ENCODE assay signal across 8 cellular contexts in the genomic region with DNA sequence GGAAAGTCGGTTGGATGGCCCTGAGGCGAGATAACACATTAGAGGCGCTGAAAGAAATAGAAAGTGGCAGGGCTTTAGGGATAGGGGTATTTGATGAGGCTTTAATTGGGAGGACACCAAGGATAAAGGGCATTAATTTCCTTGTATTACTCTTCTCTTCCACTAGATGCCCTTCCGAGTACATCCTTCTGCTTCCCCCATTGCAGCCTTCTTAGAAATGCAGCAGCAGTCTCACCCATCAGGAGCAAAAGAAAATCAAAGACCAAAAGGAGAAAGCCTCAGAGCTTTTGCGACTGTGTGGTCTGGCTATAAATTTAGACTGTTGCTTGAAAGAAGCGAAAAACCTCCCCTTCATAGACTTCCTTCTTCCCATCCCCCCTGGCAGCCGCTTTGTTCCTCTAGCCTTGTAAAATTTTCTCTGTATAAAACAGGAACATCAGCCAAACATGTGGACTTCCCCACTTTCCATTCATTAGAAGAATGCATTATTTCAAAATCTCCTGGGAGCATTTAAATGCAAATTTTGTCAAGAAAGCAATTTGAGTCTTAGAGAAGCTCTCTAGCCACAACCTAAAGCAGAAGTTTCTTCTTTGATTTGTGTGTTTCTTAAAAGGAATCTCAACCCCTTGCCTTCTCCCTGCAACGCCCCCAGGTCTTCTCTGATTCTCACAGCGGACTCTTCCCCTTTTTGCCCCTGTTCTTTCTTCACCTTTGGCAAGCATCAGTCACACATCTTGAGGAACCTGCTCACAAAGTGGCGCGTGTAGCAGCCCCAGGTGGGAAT.
DNase-seq lines count a peak whose midpoint lies in the region; ATAC-seq lines count a peak whose summit lies in the region.

No MANE protein-coding gene starts in this region.

- DNase-seq in GDM1 (lab: John Stamatoyannopoulos, UW), result peak; percentile 81
- DNase-seq in HT1080 (ENCODE audit: low read depth), result peak; percentile 83
- peak; percentile 42 for DNase-seq in NCI-H748 treated with DMSO at 0.1 percent for 48 hours (lab: John Stamatoyannopoulos, UW)
- peak; percentile 15 for DNase-seq in activated naive CD4-positive, alpha-beta T cell treated with anti-CD3 and anti-CD28 coated beads, Interleukin-2, amount 50 U/mL, for 16 hours
- DNase-seq in globus pallidus (ENCODE audit: low spot score), result peak; percentile 86
- peak in 41 of 56 donors; percentile 21 to 72 (median 38) for DNase-seq in nucleus accumbens (lab: John Stamatoyannopoulos, UW)

- ATAC-seq in GM21360 (IDR thresholded peaks at IDR 0.05; ENCODE audit: unreplicated experiment), result no peak
- no peak for ATAC-seq in HG03354 (IDR thresholded peaks at IDR 0.05; ENCODE audit: poor library complexity, severe bottlenecking, unreplicated experiment)

Comparison
In these comparisons a context has a peak if more than half of its experiments do, and no peak if none do; other contexts are left out.
1. DNase-seq: peak in every context shown above with its lines; median percentile 86 in globus pallidus; 83 in HT1080; 81 in GDM1; 42 in NCI-H748 treated with DMSO at 0.1 percent for 48 hours; 38 in nucleus accumbens; 15 in activated naive CD4-positive, alpha-beta T cell treated with anti-CD3 and anti-CD28 coated beads, Interleukin-2, amount 50 U/mL, for 16 hours.